Comparison of ENCODE assay signal across 8 cellular contexts in the genomic region with DNA sequence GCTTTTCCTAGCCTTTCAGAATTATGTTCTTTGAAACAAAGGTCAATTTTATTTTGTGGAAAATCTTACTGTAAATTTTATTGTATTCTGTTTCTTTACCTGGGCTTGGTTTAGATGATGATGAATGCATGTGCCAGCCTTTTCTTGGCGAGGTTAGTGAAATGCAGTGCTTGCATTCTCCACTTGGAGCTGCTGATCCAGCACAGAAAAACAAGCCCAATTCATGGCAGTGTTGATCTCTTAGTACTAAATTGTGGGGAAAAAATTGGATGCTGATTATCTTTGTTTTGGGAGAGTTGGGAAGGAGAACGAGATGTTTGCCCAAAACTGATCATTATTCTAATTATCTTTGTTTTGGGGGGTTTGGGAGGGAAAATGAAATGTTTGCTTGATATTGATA. TPM values are rescaled to one million over a fixed set of nuclear protein-coding genes. Genes with fewer than 3 reads are reported as not detected.
DNase-seq lines count a peak whose midpoint lies in the region; TF ChIP-seq lines count a peak whose summit lies in the region.

No MANE protein-coding gene starts in this region.

- peaks cover 9% of the 10 kb centered on the region for H3K4me1 ChIP-seq in PC-9 (replicated peaks; ENCODE audit: insufficient read depth)

- H2AFZ ChIP-seq in PC-9, result no peak overlapping the region

- H3K4me3 ChIP-seq in PC-9 (no peak overlapping the region), fibroblast of villous mesenchyme (ENCODE audit: low read depth, low read length) (no peak overlapping the region)

- no peak overlapping the region for H3K4me3 Mint-ChIP-seq in activated CD4-positive, alpha-beta T cell treated with anti-CD3 and anti-CD28 coated beads, Interleukin-2, amount 10 ng/mL, durations not matched to agents 7 days and 5 days
- no peak overlapping the region for H3K4me3 Mint-ChIP-seq in activated T-cell treated with anti-CD3 and anti-CD28 coated beads, Interleukin-2, amount 50 U/mL, for 24 hours

- peaks cover 9% of the 10 kb centered on the region for H3K27me3 Mint-ChIP-seq in activated CD4-positive, alpha-beta T cell treated with anti-CD3 and anti-CD28 coated beads, Interleukin-2, amount 10 ng/mL, durations not matched to agents 7 days and 5 days
- peaks cover 5% of the 10 kb centered on the region for H3K27me3 Mint-ChIP-seq in activated T-cell treated with anti-CD3 and anti-CD28 coated beads, Interleukin-2, amount 50 U/mL, for 24 hours

- peaks cover 22% of the 10 kb centered on the region for H3K4me1 Mint-ChIP-seq in activated CD4-positive, alpha-beta T cell treated with anti-CD3 and anti-CD28 coated beads, Interleukin-2, amount 10 ng/mL, durations not matched to agents 7 days and 5 days
- peaks cover 25% of the 10 kb centered on the region for H3K4me1 Mint-ChIP-seq in activated T-cell treated with anti-CD3 and anti-CD28 coated beads, Interleukin-2, amount 50 U/mL, for 24 hours (ENCODE audit: low read depth)

- TF ChIP-seq CTCF in PC-9 (conservative IDR thresholded peaks at IDR 0.05) (peak; percentile 56; the same call in 1 of the 2 replicates), fibroblast of villous mesenchyme (IDR thresholded peaks at IDR 0.05; ENCODE audit: insufficient read depth, low read depth, low read length) (peak; percentile 64)

- no peaks in the 10 kb centered on the region for H3K9me3 Mint-ChIP-seq in activated CD4-positive, alpha-beta T cell treated with anti-CD3 and anti-CD28 coated beads, Interleukin-2, amount 10 ng/mL, durations not matched to agents 7 days and 5 days
- H3K9me3 Mint-ChIP-seq in activated T-cell treated with anti-CD3 and anti-CD28 coated beads, Interleukin-2, amount 50 U/mL, for 24 hours, result no peaks in the 10 kb centered on the region

- H3K27ac Mint-ChIP-seq in activated CD4-positive, alpha-beta T cell treated with anti-CD3 and anti-CD28 coated beads, Interleukin-2, amount 10 ng/mL, durations not matched to agents 7 days and 5 days, result no peak overlapping the region
- no peak overlapping the region for H3K27ac Mint-ChIP-seq in activated T-cell treated with anti-CD3 and anti-CD28 coated beads, Interleukin-2, amount 50 U/mL, for 24 hours

- no TSS peak for BruUV-seq in PC-9 (replicated peaks; lab: Mats Ljungman, UMichigan)

- H3K9me3 ChIP-seq in PC-9 (ENCODE audit: insufficient read depth, low read depth), result no peaks in the 10 kb centered on the region

- H3K36me3 ChIP-seq in PC-9 (ENCODE audit: low read depth), result no peaks in the 10 kb centered on the region

- no peaks in the 10 kb centered on the region for H3K79me2 ChIP-seq in PC-9 (ENCODE audit: low read depth)

- DNase-seq in activated CD4-positive, alpha-beta T cell treated with anti-CD3 and anti-CD28 coated beads for 48 hours, result peak; percentile 34
- no peak for DNase-seq in activated CD4-positive, alpha-beta T cell treated with anti-CD3 and anti-CD28 coated beads, Interleukin-2, amount 50 U/mL, for 48 hours
- DNase-seq in PC-9, result no peak
- DNase-seq in fibroblast of villous mesenchyme (ENCODE audit: low read depth), result no peak
- peak; percentile 89 for DNase-seq in superior temporal gyrus (ENCODE audit: extremely low spot score)
- no peak for DNase-seq in activated CD4-positive, alpha-beta T cell treated with anti-CD3 and anti-CD28 coated beads, Interleukin-2, amount 10 ng/mL, durations not matched to agents 7 days and 5 days
- DNase-seq in NCI-H187 (lab: John Stamatoyannopoulos, UW), result no peak
- DNase-seq in activated T-cell treated with anti-CD3 and anti-CD28 coated beads, Interleukin-2, amount 50 U/mL, for 24 hours, result no peak

- H3K27ac ChIP-seq in PC-9, result no peak overlapping the region

- H3K4me2 ChIP-seq in PC-9, result no peak overlapping the region

- H3K36me3 Mint-ChIP-seq in activated CD4-positive, alpha-beta T cell treated with anti-CD3 and anti-CD28 coated beads, Interleukin-2, amount 10 ng/mL, durations not matched to agents 7 days and 5 days (ENCODE audit: low read depth), result no peaks in the 10 kb centered on the region
- peaks cover 9% of the 10 kb centered on the region for H3K36me3 Mint-ChIP-seq in activated T-cell treated with anti-CD3 and anti-CD28 coated beads, Interleukin-2, amount 50 U/mL, for 24 hours (ENCODE audit: low read depth)

- intact Hi-C loops in PC-9 (cut with micrococcal nuclease; ENCODE audit: unreplicated experiment), result loop anchor here (5.0 kb wide), 1 partner anchor 114 kb away; no protein-coding TSS in a partner anchor

- H4K20me1 ChIP-seq in PC-9 (ENCODE audit: insufficient read depth), result no peaks in the 10 kb centered on the region

- no peaks in the 10 kb centered on the region for H3K9me2 ChIP-seq in PC-9 (ENCODE audit: insufficient read depth)

- POLR2A ChIA-PET in PC-9 (lab: Charles Lee; ENCODE audit: unreplicated experiment), result interaction anchor here (0.7 kb wide), 1 partner anchor 401 kb away, joined by 6 read pairs; no protein-coding TSS in a partner anchor
- POLR2A ChIA-PET in activated CD4-positive, alpha-beta T cell treated with anti-CD3 and anti-CD28 coated beads, Interleukin-2, amount 10 ng/mL, durations not matched to agents 7 days and 5 days (lab: Charles Lee), result no interaction called here

- H3F3A ChIP-seq in PC-9 (ENCODE audit: insufficient read depth, low read depth), result peaks cover 5% of the 10 kb centered on the region; the same call in 1 of the 2 replicates

- H3K27me3 ChIP-seq in PC-9 (ENCODE audit: insufficient read depth, low read depth), result no peaks in the 10 kb centered on the region

- CTCF ChIA-PET in PC-9 (lab: Charles Lee), result no interaction called here
- CTCF ChIA-PET in activated CD4-positive, alpha-beta T cell treated with anti-CD3 and anti-CD28 coated beads, Interleukin-2, amount 10 ng/mL, durations not matched to agents 7 days and 5 days (lab: Charles Lee), result interaction anchor here (1.1 kb wide), 1 partner anchor 13 kb away, joined by 3 read pairs; no protein-coding TSS in a partner anchor

RNA-seq across cellular contexts. Expression of a gene that starts 3.7 kb away (rescaled TPM):
- 8.1 and 11.0 TPM in 2 replicates for total RNA-seq in PC-9 (2021)
- total RNA-seq in fibroblast of villous mesenchyme, result 9.9 and 10.6 TPM in 2 replicates
- 1 to 10 TPM; 5.0 to 6.1 TPM for total RNA-seq in activated CD4-positive, alpha-beta T cell treated with anti-CD3 and anti-CD28 coated beads, Interleukin-2, amount 10 ng/mL, durations not matched to agents 7 days and 5 days

RNA-seq across cellular contexts. Expression of a gene that starts 35.5 kb away (rescaled TPM):
- total RNA-seq in PC-9 (2021) (12.6 and 14.0 TPM in 2 replicates), fibroblast of villous mesenchyme (4.8 and 5.6 TPM in 2 replicates)
- total RNA-seq in activated CD4-positive, alpha-beta T cell treated with anti-CD3 and anti-CD28 coated beads, Interleukin-2, amount 10 ng/mL, durations not matched to agents 7 days and 5 days, result 10 to 100 TPM; 32.3 to 32.5 TPM

Comparison
In these comparisons a context has a peak if more than half of its experiments do, and no peak if none do; other contexts are left out.
1. DNase-seq: peak in activated CD4-positive, alpha-beta T cell treated with anti-CD3 and anti-CD28 coated beads for 48 hours (single experiment) and superior temporal gyrus (single experiment); none in activated CD4-positive, alpha-beta T cell treated with anti-CD3 and anti-CD28 coated beads, Interleukin-2, amount 50 U/mL, for 48 hours (0 of 2), PC-9 (0 of 2), fibroblast of villous mesenchyme (single experiment), activated CD4-positive, alpha-beta T cell treated with anti-CD3 and anti-CD28 coated beads, Interleukin-2, amount 10 ng/mL, durations not matched to agents 7 days and 5 days (single experiment), NCI-H187 (0 of 2) and activated T-cell treated with anti-CD3 and anti-CD28 coated beads, Interleukin-2, amount 50 U/mL, for 24 hours (single experiment).